16 cellular contexts compared by ENCODE assay signal in genomic region chr7:143499246-143499645, GRCh38. TPM values are rescaled to one million over a fixed set of nuclear protein-coding genes. Genes with fewer than 3 reads are reported as not detected.
A peak's percentile ranks its signal among the peaks of the same experiment; 100 is the strongest.
DNase-seq lines count a peak whose midpoint lies in the region; ATAC-seq and TF ChIP-seq lines count a peak whose summit lies in the region.
"Had no signal": no experiment of that assay in that cellular context is flagged by ENCODE, and none has a peak within 500 bp of the region (broad histone marks: within the 10 kb centered on the region; RNA-seq: fewer than 3 reads in every experiment).

No MANE protein-coding gene starts in this region.

- H3K27me3 ChIP-seq in SK-N-SH (ENCODE audit: insufficient read depth): no peaks in the 10 kb centered on the region
- no peaks in the 10 kb centered on the region for H3K27me3 ChIP-seq in mesenchymal stem cell (ENCODE audit: control insufficient read depth in 1 of 2, insufficient read depth in 1 of 2, low read length in 2 of 2)
- no peaks in the 10 kb centered on the region for H3K27me3 ChIP-seq in upper lobe of left lung
- H3K27me3 ChIP-seq: SJCRH30 had no signal

- no peak overlapping the region for H2BK5ac ChIP-seq in mesenchymal stem cell (ENCODE audit: low read depth, low read length, poor library complexity, severe bottlenecking)

- peaks cover 13 to 53% of the 10 kb centered on the region in 2 experiments for H3K4me1 ChIP-seq in SK-N-SH (ENCODE audit: control insufficient read depth in 1 of 2, insufficient read depth in 2 of 2, low read depth in 1 of 2, low read length in 1 of 2)
- no peaks in the 10 kb centered on the region for H3K4me1 ChIP-seq in mesenchymal stem cell (ENCODE audit: control insufficient read depth, insufficient read depth, low read depth, low read length)
- peaks cover 7 to 20% (median 11%) of the 10 kb centered on the region in 4 donors for H3K4me1 ChIP-seq in upper lobe of left lung
- H3K4me1 ChIP-seq: SJCRH30 had no signal

- H3K18ac ChIP-seq in mesenchymal stem cell (ENCODE audit: low read depth in 1 of 2, low read length in 2 of 2): no peak overlapping the region

- H3K27ac ChIP-seq in SK-N-SH (ENCODE audit: low read depth in 2 of 2, low read length in 1 of 2): peak overlapping the region; percentile 90 to 95
- no peak overlapping the region for H3K27ac ChIP-seq in mesenchymal stem cell (ENCODE audit: low read length, poor library complexity, severe bottlenecking)
- peak overlapping the region; percentile 28 to 83 (median 60) for H3K27ac ChIP-seq in upper lobe of left lung
- H3K27ac ChIP-seq: SJCRH30 had no signal

- H3K4me2 ChIP-seq in SK-N-SH (peak overlapping the region; percentile 31), mesenchymal stem cell (ENCODE audit: low read length, poor library complexity, severe bottlenecking) (no peak overlapping the region)

- TF ChIP-seq CTCF in SK-N-SH (IDR thresholded peaks at IDR 0.05) (no peak), fibroblast of mammary gland (conservative IDR thresholded peaks at IDR 0.05; ENCODE audit: control insufficient read depth, insufficient read depth, low read depth, low read length) (no peak), upper lobe of left lung (IDR thresholded peaks at IDR 0.05) (no peak)

- H2BK120ac ChIP-seq in mesenchymal stem cell (ENCODE audit: low read depth, low read length): no peak overlapping the region

- no peak for DNase-seq in SK-N-SH
- DNase-seq in fibroblast of mammary gland (ENCODE audit: low read depth): peak; percentile 60
- peak; percentile 70 for DNase-seq in mesenchymal stem cell
- no peak for DNase-seq in upper lobe of left lung
- no peak for DNase-seq in NCI-H2227 (lab: John Stamatoyannopoulos, UW; ENCODE audit: unreplicated experiment)
- DNase-seq in kidney glomerular epithelial cell (lab: John Stamatoyannopoulos, UW): no peak
- DNase-seq in T-helper 9 cell: no peak
- no peak for DNase-seq in T-helper 2 cell
- DNase-seq: activated CD4-positive, alpha-beta T cell treated with anti-CD3 and anti-CD28 coated beads for 1 hour; activated T-cell treated with anti-CD3 and anti-CD28 coated beads, Interleukin-2, amount 50 U/mL, for 72 hours; NCI-H1092 treated with DMSO at 0.1 percent for 48 hours; NCI-H526 treated with DMSO at 0.1 percent for 48 hours; occipital lobe; SJCRH30 had no signal

- H3K4ac ChIP-seq in mesenchymal stem cell (ENCODE audit: low read depth in 1 of 2, low read length in 2 of 2): no peak overlapping the region

- no peaks in the 10 kb centered on the region for H3K9me3 ChIP-seq in SK-N-SH
- H3K9me3 ChIP-seq in mesenchymal stem cell (ENCODE audit: control insufficient read depth, low read length): no peaks in the 10 kb centered on the region
- H3K9me3 ChIP-seq in upper lobe of left lung: no peaks in the 10 kb centered on the region
- H3K9me3 ChIP-seq: SJCRH30 had no signal

- H2AFZ ChIP-seq in SK-N-SH (ENCODE audit: low read depth) (peak overlapping the region; percentile 15; the same call in 1 of the 2 replicates), mesenchymal stem cell (ENCODE audit: low read depth, low read length) (no peak overlapping the region)

- no peak for TF ChIP-seq RAD21 in SK-N-SH (IDR thresholded peaks at IDR 0.05; ENCODE audit: low read length)

- CTCF ChIA-PET in SK-N-SH (lab: Yijun Ruan, JAX): no interaction called here

- H4K91ac ChIP-seq in mesenchymal stem cell (ENCODE audit: low read length): no peak overlapping the region

- H2BK15ac ChIP-seq in mesenchymal stem cell (ENCODE audit: low read depth, poor library complexity, severe bottlenecking): no peak overlapping the region

- peak overlapping the region; percentile 55 for H3K9ac ChIP-seq in SK-N-SH
- no peak overlapping the region for H3K9ac ChIP-seq in mesenchymal stem cell (ENCODE audit: low read length)

- TF ChIP-seq EP300 in SK-N-SH (IDR thresholded peaks at IDR 0.05; ENCODE audit: borderline replicate concordance in 1 of 2, low read depth in 1 of 2, low read length in 1 of 2) (peak in 1 of 2 experiments; percentile 68; a peak in 1 of 4 replicates), upper lobe of left lung (IDR thresholded peaks at IDR 0.05) (no peak)

- TF ChIP-seq POLR2A in upper lobe of left lung (IDR thresholded peaks at IDR 0.05): no peak

- H3K79me1 ChIP-seq in mesenchymal stem cell (replicated peaks; ENCODE audit: low read length, poor library complexity, severe bottlenecking): no peaks in the 10 kb centered on the region

- no peaks in the 10 kb centered on the region for H3K36me3 ChIP-seq in SK-N-SH (replicated peaks in 1 of 2; ENCODE audit: control insufficient read depth in 1 of 2, insufficient read depth in 2 of 2, low read length in 1 of 2)
- no peaks in the 10 kb centered on the region for H3K36me3 ChIP-seq in mesenchymal stem cell (ENCODE audit: control insufficient read depth in 1 of 2, insufficient read depth in 2 of 2, low read depth in 1 of 2, low read length in 2 of 2)
- no peaks in the 10 kb centered on the region for H3K36me3 ChIP-seq in upper lobe of left lung
- H3K36me3 ChIP-seq: SJCRH30 had no signal

- no peaks in the 10 kb centered on the region for H3K9me2 ChIP-seq in SK-N-SH

- H3K4me3 ChIP-seq in SK-N-SH (ENCODE audit: low read depth in 2 of 2, low read length in 1 of 2) (no peak overlapping the region), fibroblast of mammary gland (ENCODE audit: control insufficient read depth, low read depth, low read length) (no peak overlapping the region), mesenchymal stem cell (ENCODE audit: insufficient read depth in 1 of 2, low read depth in 1 of 2, low read length in 2 of 2) (no peak overlapping the region), upper lobe of left lung (no peak overlapping the region)
- H3K4me3 ChIP-seq: SJCRH30 had no signal

- no peak overlapping the region for H3K23ac ChIP-seq in mesenchymal stem cell (ENCODE audit: low read length in 2 of 2)

- H3F3A ChIP-seq in SK-N-SH (replicated peaks; ENCODE audit: insufficient read depth): peaks cover 58% of the 10 kb centered on the region

- no peak overlapping the region for H4K8ac ChIP-seq in mesenchymal stem cell (ENCODE audit: low read length)

- POLR2A ChIA-PET in SK-N-SH (lab: Yijun Ruan, JAX): no interaction called here

- 11% methylated on average over 2 of the region's 2 CpGs for WGBS in SK-N-SH (ENCODE audit: low lambda C conversion rate)
- 26% methylated on average over 2 of the region's 2 CpGs for WGBS in mesenchymal stem cell
- WGBS in upper lobe of left lung, 2 donors: 7 to 10% methylated on average over 2 of the region's 2 CpGs

- ATAC-seq in upper lobe of left lung (ENCODE audit: low FRiP score in 2 of 2): peak; percentile 43 to 79
- ATAC-seq: activated T-cell treated with anti-CD3 and anti-CD28 coated beads, Interleukin-2, amount 50 U/mL, for 72 hours; stimulated activated memory B cell treated with anti-CD40 and anti-IgM and Interleukin-4, amounts not matched to agents 10 μg/mL and 1 μg/mL and 100 μg/mL, for 72 hours had no signal

- H3K14ac ChIP-seq in mesenchymal stem cell (ENCODE audit: low read length in 2 of 2): no peak overlapping the region

- no peak overlapping the region for H2AK5ac ChIP-seq in mesenchymal stem cell (ENCODE audit: low read length, severe bottlenecking)

- no peaks in the 10 kb centered on the region for H3K79me2 ChIP-seq in SK-N-SH (ENCODE audit: insufficient read depth)

- no peak overlapping the region for H2BK12ac ChIP-seq in mesenchymal stem cell (ENCODE audit: low read length in 2 of 2)

- no peaks in the 10 kb centered on the region for H4K20me1 ChIP-seq in SK-N-SH (ENCODE audit: insufficient read depth)

TF ChIP-seq in SK-N-SH, 30 proteins besides CTCF, POLR2A, EP300 and RAD21:
- TF ChIP-seq TAF1 (IDR thresholded peaks at IDR 0.05; ENCODE audit: borderline replicate concordance, low read depth, low read length): peak; percentile 54; the same call in 1 of the 2 replicates
- TF ChIP-seq MEF2A (IDR thresholded peaks at IDR 0.05; ENCODE audit: borderline replicate concordance, low read depth): no peak
- TF ChIP-seq ELF1 (IDR thresholded peaks at IDR 0.05): no peak
- peak; percentile 84 for TF ChIP-seq PBX3 (IDR thresholded peaks at IDR 0.05)
- peak; percentile 45; the same call in 1 of the 2 replicates for TF ChIP-seq FOSL2 (IDR thresholded peaks at IDR 0.05; ENCODE audit: borderline replicate concordance, low read depth)
- TF ChIP-seq RCOR1 (IDR thresholded peaks at IDR 0.05; ENCODE audit: low read length): no peak
- peak; percentile 57; the same call in 1 of the 2 replicates for TF ChIP-seq POLR2AphosphoS5 (IDR thresholded peaks at IDR 0.05; ENCODE audit: low read depth, low read length)
- peak; percentile 70 for TF ChIP-seq TCF12 (IDR thresholded peaks at IDR 0.05)
- TF ChIP-seq NFIC (IDR thresholded peaks at IDR 0.05; ENCODE audit: borderline replicate concordance): peak; percentile 80
- 0 out of 2 replicates have a peak, but pooled peaks have one; percentile 8 for TF ChIP-seq GABPA (IDR thresholded peaks at IDR 0.05; ENCODE audit: low read depth)
TF ChIP-seq in SK-N-SH: peak in this region for 7.

RNA-seq across cellular contexts. Expression of gene TAS2R41, which starts 21.6 kb away (rescaled TPM):
- polyA plus RNA-seq in SK-N-SH (2012; rRNA removed): not detected in 2 replicates
- polyA plus RNA-seq in SK-N-SH (2012; cell fraction: cytosol; rRNA removed): not detected in 2 replicates
- not detected in 2 replicates for polyA plus RNA-seq in SK-N-SH (2012; cell fraction: nucleus; rRNA removed)
- polyA plus RNA-seq in mesenchymal stem cell (2013, experiment 1 of 2): not detected
- polyA plus RNA-seq in mesenchymal stem cell (2013, experiment 2 of 2): not detected
- total RNA-seq in upper lobe of left lung: under 1 TPM in 2 of 6 donors, not detected in 4; 0.46 to 0.54 TPM
- total RNA-seq: activated T-cell treated with anti-CD3 and anti-CD28 coated beads, Interleukin-2, amount 50 U/mL, for 72 hours; kidney epithelial cell; occipital lobe; SJCRH30 had no signal

RNA-seq across cellular contexts. Expression of gene TAS2R60, which starts 56.0 kb away (rescaled TPM):
- polyA plus RNA-seq in SK-N-SH (2012; rRNA removed): 0.10 TPM in 1 of 2 replicates, not detected in the other
- polyA plus RNA-seq in SK-N-SH (2012; cell fraction: cytosol; rRNA removed): 0.05 and 0.10 TPM in 2 replicates
- polyA plus RNA-seq in SK-N-SH (2012; cell fraction: nucleus; rRNA removed): 0.18 and 0.27 TPM in 2 replicates
- polyA plus RNA-seq in mesenchymal stem cell (2013, experiment 1 of 2): not detected
- polyA plus RNA-seq in mesenchymal stem cell (2013, experiment 2 of 2): not detected
- total RNA-seq in upper lobe of left lung: 1 to 10 TPM in 2 of 6 donors, under 1 TPM in 1, not detected in 3; 0.83 to 3.1 (median 1.2) TPM
- total RNA-seq: activated T-cell treated with anti-CD3 and anti-CD28 coated beads, Interleukin-2, amount 50 U/mL, for 72 hours; kidney epithelial cell; occipital lobe; SJCRH30 had no signal

Comparison
In these comparisons a context has a peak if more than half of its experiments do, and no peak if none do; other contexts are left out.
1. DNase-seq: peak in fibroblast of mammary gland (single experiment) and mesenchymal stem cell (single experiment); none in SK-N-SH (single experiment), upper lobe of left lung (0 of 2), NCI-H2227 (single experiment), kidney glomerular epithelial cell (single experiment), T-helper 9 cell (single experiment) and T-helper 2 cell (0 of 5).